34 cellular contexts compared by ENCODE assay signal in the genomic region with DNA sequence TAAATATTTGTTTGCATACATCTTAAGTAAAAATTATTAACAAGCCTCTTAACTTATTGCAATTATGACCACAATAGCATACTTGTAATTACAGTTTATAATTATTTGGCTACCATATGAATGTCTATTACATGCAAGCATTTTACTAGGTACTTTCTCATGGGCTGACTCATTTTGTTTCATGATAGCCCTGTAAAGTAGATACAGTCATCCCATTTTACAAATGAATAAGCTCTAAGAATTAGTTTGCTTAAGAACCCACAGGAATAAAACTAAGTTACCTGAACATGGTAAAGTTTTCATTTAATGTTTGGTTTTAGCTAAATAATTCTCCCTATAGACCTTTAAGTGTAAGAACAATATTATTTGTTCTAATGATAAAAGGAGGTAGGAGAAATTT.
"Had no signal": no experiment of that assay in that cellular context is flagged by ENCODE, and none has a peak within 500 bp of the region (broad histone marks: within the 10 kb centered on the region; RNA-seq: fewer than 3 reads in every experiment).

No MANE protein-coding gene starts in this region.

- H3K9ac ChIP-seq: KMS-11 had no signal

- H3K36me3 ChIP-seq: MG63 had no signal

- H3K27me3 ChIP-seq: MG63 had no signal

- H3K4me2 ChIP-seq: KMS-11 had no signal

- H3K9me3 ChIP-seq: MG63 had no signal

- DNase-seq: Karpas-422, Kasumi-1, MG63, MM.1S, MV-4-11, NCI-H1048, NCI-H1092, NCI-H1092 treated with DMSO at 0.1 percent for 48 hours, NCI-H1105, NCI-H1105 treated with DMSO at 0.1 percent for 48 hours, NCI-H1417, NCI-H1417 treated with DMSO at 0.1 percent for 48 hours, NCI-H1436, NCI-H1436 treated with DMSO at 0.1 percent for 48 hours, NCI-H146, NCI-H1694, NCI-H1694 treated with DMSO at 0.1 percent for 48 hours, NCI-H187, NCI-H187 treated with DMSO at 0.1 percent for 48 hours, NCI-H1930, NCI-H2029, NCI-H2029 treated with DMSO at 0.1 percent for 48 hours, NCI-H2081, NCI-H2081 treated with DMSO at 0.1 percent for 48 hours, NCI-H2107, NCI-H2171, NCI-H2171 treated with DMSO at 0.1 percent for 48 hours, NCI-H2227 treated with DMSO at 0.1 percent for 48 hours, NCI-H226, NCI-H345, NCI-H446, NCI-H446 treated with DMSO at 0.1 percent for 48 hours, NCI-H510A had no signal

- H3K4me3 ChIP-seq: MG63 had no signal

- H3K27ac ChIP-seq: KMS-11 had no signal
